12 cellular contexts compared by ENCODE assay signal in genomic region chr3:5197022-5197421, GRCh38. TPM values are rescaled to one million over a fixed set of nuclear protein-coding genes. Genes with fewer than 3 reads are reported as not detected.
DNase-seq lines count a peak whose midpoint lies in the region; ATAC-seq lines count a peak whose summit lies in the region.
"Had no signal": no experiment of that assay in that cellular context is flagged by ENCODE, and none has a peak within 500 bp of the region (broad histone marks: within the 10 kb centered on the region; RNA-seq: fewer than 3 reads in every experiment).

No MANE protein-coding gene starts in this region.

- H3K27me3 ChIP-seq in thymus (ENCODE audit: control insufficient read depth, insufficient read depth): no peaks in the 10 kb centered on the region
- H3K27me3 ChIP-seq: right lobe of liver had no signal

- peak overlapping the region; percentile 69 for H3K4me3 Mint-ChIP-seq in activated CD4-positive, alpha-beta T cell treated with anti-CD3 and anti-CD28 coated beads, Interleukin-2, amount 10 ng/mL, durations not matched to agents 7 days and 5 days
- H3K4me3 Mint-ChIP-seq in activated CD8-positive, alpha-beta T cell treated with anti-CD3 and anti-CD28 coated beads, Interleukin-2, amount 10 ng/mL, durations not matched to agents 7 days and 5 days: peak overlapping the region; percentile 46

- H3K4me1 ChIP-seq in thymus (ENCODE audit: control insufficient read depth, insufficient read depth, low read length): peaks cover 51% of the 10 kb centered on the region

- peaks cover 82% of the 10 kb centered on the region for H3K4me1 Mint-ChIP-seq in activated CD4-positive, alpha-beta T cell treated with anti-CD3 and anti-CD28 coated beads, Interleukin-2, amount 10 ng/mL, durations not matched to agents 7 days and 5 days
- peaks cover 79% of the 10 kb centered on the region for H3K4me1 Mint-ChIP-seq in activated CD8-positive, alpha-beta T cell treated with anti-CD3 and anti-CD28 coated beads, Interleukin-2, amount 10 ng/mL, durations not matched to agents 7 days and 5 days (ENCODE audit: low read depth)

- no peaks in the 10 kb centered on the region for H3K27me3 Mint-ChIP-seq in activated CD4-positive, alpha-beta T cell treated with anti-CD3 and anti-CD28 coated beads, Interleukin-2, amount 10 ng/mL, durations not matched to agents 7 days and 5 days
- no peaks in the 10 kb centered on the region for H3K27me3 Mint-ChIP-seq in activated CD8-positive, alpha-beta T cell treated with anti-CD3 and anti-CD28 coated beads, Interleukin-2, amount 10 ng/mL, durations not matched to agents 7 days and 5 days (ENCODE audit: low read depth)

- peak overlapping the region; percentile 26 for H3K4me3 ChIP-seq in thymus (ENCODE audit: low read length)
- H3K4me3 ChIP-seq: right lobe of liver, thoracic aorta had no signal

- CTCF ChIA-PET in activated CD4-positive, alpha-beta T cell treated with anti-CD3 and anti-CD28 coated beads, Interleukin-2, amount 10 ng/mL, durations not matched to agents 7 days and 5 days (lab: Charles Lee): interaction anchor here (0.5 to 2.3 kb wide), 14 partner anchors 9 to 882 kb away, joined by 3 to 8 read pairs (median 4); no protein-coding TSS in a partner anchor
- CTCF ChIA-PET in activated CD8-positive, alpha-beta T cell treated with anti-CD3 and anti-CD28 coated beads, Interleukin-2, amount 10 ng/mL, durations not matched to agents 7 days and 5 days (lab: Charles Lee): interaction anchor here (0.9 to 3.7 kb wide), 9 partner anchors 9 to 485 kb away, joined by 3 to 19 read pairs (median 5); partner anchors contain the start of gene EDEM1

- peak overlapping the region; percentile 98 for H3K27ac Mint-ChIP-seq in activated CD4-positive, alpha-beta T cell treated with anti-CD3 and anti-CD28 coated beads, Interleukin-2, amount 10 ng/mL, durations not matched to agents 7 days and 5 days
- peak overlapping the region; percentile 84 for H3K27ac Mint-ChIP-seq in activated CD8-positive, alpha-beta T cell treated with anti-CD3 and anti-CD28 coated beads, Interleukin-2, amount 10 ng/mL, durations not matched to agents 7 days and 5 days

- no peak for ATAC-seq in activated CD8-positive, alpha-beta T cell treated with anti-CD3 and anti-CD28 coated beads, Interleukin-2, amount 10 ng/mL, durations not matched to agents 7 days and 5 days
- ATAC-seq in GM18498 (IDR thresholded peaks at IDR 0.05; ENCODE audit: unreplicated experiment): no peak

- 84% methylated on average over 4 of the region's 4 CpGs for WGBS in thymus

- H3K36me3 Mint-ChIP-seq in activated CD4-positive, alpha-beta T cell treated with anti-CD3 and anti-CD28 coated beads, Interleukin-2, amount 10 ng/mL, durations not matched to agents 7 days and 5 days (ENCODE audit: low read depth): peaks cover 85% of the 10 kb centered on the region
- H3K36me3 Mint-ChIP-seq in activated CD8-positive, alpha-beta T cell treated with anti-CD3 and anti-CD28 coated beads, Interleukin-2, amount 10 ng/mL, durations not matched to agents 7 days and 5 days (ENCODE audit: low read depth): peaks cover 80% of the 10 kb centered on the region

- POLR2A ChIA-PET in activated CD4-positive, alpha-beta T cell treated with anti-CD3 and anti-CD28 coated beads, Interleukin-2, amount 10 ng/mL, durations not matched to agents 7 days and 5 days (lab: Charles Lee): interaction anchor here (0.6 to 1.3 kb wide), 4 partner anchors 8 to 73 kb away, joined by 3 to 11 read pairs (median 4); no protein-coding TSS in a partner anchor
- POLR2A ChIA-PET in activated CD8-positive, alpha-beta T cell treated with anti-CD3 and anti-CD28 coated beads, Interleukin-2, amount 10 ng/mL, durations not matched to agents 7 days and 5 days (lab: Charles Lee): interaction anchor here (0.6 to 3.6 kb wide), 7 partner anchors 9 to 893 kb away, joined by 3 to 56 read pairs (median 4); partner anchors contain the start of genes BHLHE40 and EDEM1

- DNase-seq in activated CD4-positive, alpha-beta T cell treated with anti-CD3 and anti-CD28 coated beads, Interleukin-2, amount 10 ng/mL, durations not matched to agents 7 days and 5 days: no peak
- no peak for DNase-seq in activated CD4-positive, alpha-beta T cell treated with anti-CD3 and anti-CD28 coated beads for 4 hours
- no peak for DNase-seq in activated CD8-positive, alpha-beta T cell treated with anti-CD3 and anti-CD28 coated beads, Interleukin-2, amount 10 ng/mL, durations not matched to agents 7 days and 5 days
- DNase-seq in foreskin melanocyte (peak; percentile 60), NCI-H82 treated with DMSO at 0.1 percent for 48 hours (lab: John Stamatoyannopoulos, UW; ENCODE audit: unreplicated experiment) (no peak), NOMO-1 treated with dmso at 0.1 percent for 144 hours (lab: John Stamatoyannopoulos, UW; ENCODE audit: unreplicated experiment) (no peak)
- DNase-seq: head of caudate nucleus, NCI-H345, right lobe of liver had no signal

- H3K9me3 Mint-ChIP-seq in activated CD4-positive, alpha-beta T cell treated with anti-CD3 and anti-CD28 coated beads, Interleukin-2, amount 10 ng/mL, durations not matched to agents 7 days and 5 days: peaks cover 9% of the 10 kb centered on the region
- no peaks in the 10 kb centered on the region for H3K9me3 Mint-ChIP-seq in activated CD8-positive, alpha-beta T cell treated with anti-CD3 and anti-CD28 coated beads, Interleukin-2, amount 10 ng/mL, durations not matched to agents 7 days and 5 days (ENCODE audit: insufficient read depth)

- H3K27ac ChIP-seq in thymus (ENCODE audit: low read depth): peak overlapping the region; percentile 86
- H3K27ac ChIP-seq: right lobe of liver had no signal

- H3K36me3 ChIP-seq in thymus (ENCODE audit: control insufficient read depth, insufficient read depth): peaks cover 31% of the 10 kb centered on the region

- no peaks in the 10 kb centered on the region for H3K9me3 ChIP-seq in thymus (ENCODE audit: control insufficient read depth)
- H3K9me3 ChIP-seq: right lobe of liver, thoracic aorta had no signal

RNA-seq across cellular contexts. Expression of gene EDEM1, which starts 9.5 kb away (rescaled TPM):
- 10 to 100 TPM; 80.1 to 94.1 TPM for total RNA-seq in activated CD4-positive, alpha-beta T cell treated with anti-CD3 and anti-CD28 coated beads, Interleukin-2, amount 10 ng/mL, durations not matched to agents 7 days and 5 days
- total RNA-seq in activated CD8-positive, alpha-beta T cell treated with anti-CD3 and anti-CD28 coated beads, Interleukin-2, amount 10 ng/mL, durations not matched to agents 7 days and 5 days: 10 to 100 TPM; 81.7 to 84.3 TPM
- 31.7 TPM for polyA plus RNA-seq in thymus
